In genomic region chr2:226030369-226031077, GRCh38 we compare ENCODE assay signal across 8 cellular contexts.
DNase-seq lines count a peak whose midpoint lies in the region; ATAC-seq and TF ChIP-seq lines count a peak whose summit lies in the region.

No MANE protein-coding gene starts in this region.

- intact Hi-C loops in Caco-2 (cut with micrococcal nuclease; ENCODE audit: unreplicated experiment) (loop anchor here (5.0 kb wide), 2 partner anchors 138 to 772 kb away; no protein-coding TSS in a partner anchor), ascending aorta (cut with DNase I) (no loop called here)

- no TSS peak for BruUV-seq in Caco-2 (replicated peaks; lab: Mats Ljungman, UMichigan)

- no peak for ATAC-seq in GM18520 (IDR thresholded peaks at IDR 0.05; ENCODE audit: unreplicated experiment)

- DNase-seq in Caco-2 (no peak), ascending aorta (ENCODE audit: low spot score in 2 of 2) (no peak), inferior parietal cortex (ENCODE audit: extremely low spot score) (peak; percentile 28), superior temporal gyrus (ENCODE audit: extremely low spot score) (peak; percentile 23), amniotic stem cell (lab: John Stamatoyannopoulos, UW) (no peak), NCI-H2029 (lab: John Stamatoyannopoulos, UW) (no peak)

- peaks cover 9% of the 10 kb centered on the region for H3K4me1 Mint-ChIP-seq in Caco-2 (ENCODE audit: low read depth, unreplicated experiment)

- no peaks in the 10 kb centered on the region for H3K27me3 Mint-ChIP-seq in Caco-2 (ENCODE audit: insufficient read depth, unreplicated experiment)

- no peaks in the 10 kb centered on the region for H3K36me3 Mint-ChIP-seq in Caco-2 (ENCODE audit: insufficient read depth, unreplicated experiment)

- TF ChIP-seq CTCF in Caco-2 (IDR thresholded peaks at IDR 0.05; ENCODE audit: insufficient read depth in 1 of 2, low read depth in 1 of 2, low read length in 1 of 2, severe bottlenecking in 1 of 2, unreplicated experiment in 1 of 2) (no peak), ascending aorta (IDR thresholded peaks at IDR 0.05) (no peak)

- WGBS in HUES64, result 6% methylated on average over 9 of the region's 14 CpGs

- H3K27me3 ChIP-seq in Caco-2 (replicated peaks; ENCODE audit: control insufficient read depth, insufficient read depth, low read length) (no peaks in the 10 kb centered on the region), HUES64 (ENCODE audit: insufficient read depth, low read length) (no peaks in the 10 kb centered on the region), ascending aorta (no peaks in the 10 kb centered on the region)

- peak overlapping the region; percentile 77 for H3K4me3 Mint-ChIP-seq in Caco-2 (ENCODE audit: unreplicated experiment)

- POLR2A ChIA-PET in Caco-2 (lab: Charles Lee), result interaction anchor here (0.6 kb wide), 1 partner anchor 33 kb away, joined by 3 read pairs; no protein-coding TSS in a partner anchor

- peak overlapping the region; percentile 95 for H3K9ac ChIP-seq in HUES64 (ENCODE audit: low read depth, low read length)

- H3K36me3 ChIP-seq in Caco-2 (ENCODE audit: control insufficient read depth, insufficient read depth, low read length) (no peaks in the 10 kb centered on the region), HUES64 (ENCODE audit: insufficient read depth, low read length) (no peaks in the 10 kb centered on the region), ascending aorta (no peaks in the 10 kb centered on the region)

- H3K4me1 ChIP-seq in Caco-2 (no peaks in the 10 kb centered on the region), HUES64 (ENCODE audit: insufficient read depth, low read length) (peaks cover 26% of the 10 kb centered on the region), ascending aorta (peaks cover 3% of the 10 kb centered on the region in 2 donors)

- H3K9me3 ChIP-seq in Caco-2, result no peaks in the 10 kb centered on the region
- no peaks in the 10 kb centered on the region for H3K9me3 ChIP-seq in HUES64 (ENCODE audit: insufficient read depth, low read depth, low read length)
- H3K9me3 ChIP-seq in ascending aorta, result no peaks in the 10 kb centered on the region

- H3K27ac Mint-ChIP-seq in Caco-2 (ENCODE audit: unreplicated experiment), result no peak overlapping the region

- no peaks in the 10 kb centered on the region for H3K9me3 Mint-ChIP-seq in Caco-2 (ENCODE audit: unreplicated experiment)

- CTCF ChIA-PET in Caco-2 (lab: Charles Lee), result no interaction called here

- H3K27ac ChIP-seq in HUES64 (ENCODE audit: low read depth, low read length) (peak overlapping the region; percentile 94), ascending aorta (peak overlapping the region in 1 of 2 donors; percentile 40)

- H3K4me3 ChIP-seq in Caco-2 (ENCODE audit: low read depth, low read length) (peak overlapping the region; percentile 59), HUES64 (ENCODE audit: low read length) (peak overlapping the region; percentile 69), ascending aorta (peak overlapping the region; percentile 56 to 83)

Comparison
In these comparisons a context has a peak if more than half of its experiments do, and no peak if none do; other contexts are left out.
1. DNase-seq: peak in inferior parietal cortex (single experiment) and superior temporal gyrus (single experiment); none in Caco-2 (0 of 2), ascending aorta (0 of 2), amniotic stem cell (single experiment) and NCI-H2029 (single experiment).
2. Peak in every context shown above with its lines, with median percentiles within 50 percentile points of each other: H3K4me3 ChIP-seq.